8 cellular contexts compared by ENCODE assay signal in genomic region chr17:42337442-42337841, GRCh38. TPM values are rescaled to one million over a fixed set of nuclear protein-coding genes. Genes with fewer than 3 reads are reported as not detected.
DNase-seq lines count a peak whose midpoint lies in the region; ATAC-seq, FAIRE-seq and TF ChIP-seq lines count a peak whose summit lies in the region.

No MANE protein-coding gene starts in this region.

- TF ChIP-seq CTCF in GM12864 (IDR thresholded peaks at IDR 0.05; ENCODE audit: low read depth, low read length, missing control alignments) (no peak), kidney (IDR thresholded peaks at IDR 0.05; ENCODE audit: borderline replicate concordance, extremely low read depth, insufficient read depth) (no peak)

- no peak overlapping the region for H3K9ac ChIP-seq in kidney (ENCODE audit: low read length in 2 of 2)

- intact Hi-C loops in kidney (cut with DNase I), result no loop called here

- H3K9me3 ChIP-seq in kidney (ENCODE audit: control insufficient read depth in 1 of 2, low read length in 2 of 2), result no peaks in the 10 kb centered on the region

- DNase-seq in GM12864 (ENCODE audit: low read depth), result peak; percentile 83
- peak; percentile 71 for DNase-seq in activated T-helper 9 cell treated with anti-CD3 and anti-CD28 coated beads, Interleukin-2, amount 50 U/mL, for 16 hours (ENCODE audit: low read depth)
- DNase-seq in stimulated activated CD4-positive, alpha-beta T cell treated with anti-CD3 and anti-CD28 coated beads, Interleukin-15, amount 100 ng/mL, for 1 hour (ENCODE audit: low read depth in 1 of 2, low spot score in 1 of 2), result peak; percentile 43 to 52
- no peak for DNase-seq in NCI-H1417 treated with DMSO at 0.1 percent for 48 hours (lab: John Stamatoyannopoulos, UW)
- DNase-seq in kidney, result no peak
- DNase-seq in NCI-H2081 treated with DMSO at 0.1 percent for 48 hours (lab: John Stamatoyannopoulos, UW), result no peak

- peaks cover 44 to 70% of the 10 kb centered on the region in 2 donors for H3K36me3 ChIP-seq in kidney (ENCODE audit: control insufficient read depth in 1 of 2, insufficient read depth in 2 of 2, low read length in 2 of 2)

- H3K4me1 ChIP-seq in kidney (ENCODE audit: control insufficient read depth in 1 of 2, insufficient read depth in 1 of 2, low read depth in 1 of 2, low read length in 2 of 2), result no peaks in the 10 kb centered on the region

- peak; percentile 57 for ATAC-seq in HG03520 (IDR thresholded peaks at IDR 0.05; ENCODE audit: unreplicated experiment)
- ATAC-seq in HG03135 (IDR thresholded peaks at IDR 0.05; ENCODE audit: unreplicated experiment), result no peak

- H3K4me3 ChIP-seq in GM12864 (ENCODE audit: low read depth, low read length) (no peak overlapping the region), kidney (ENCODE audit: low read length in 2 of 2) (no peak overlapping the region)

- H3K27ac ChIP-seq in kidney (ENCODE audit: low read depth in 2 of 2, low read length in 2 of 2), result no peak overlapping the region

- no peak for FAIRE-seq in kidney (lab: Jason Lieb, UNC)

RNA-seq across cellular contexts. Expression of gene STAT5A, which starts 49.1 kb away (rescaled TPM):
- 47.9 TPM for total RNA-seq in kidney
- polyA plus RNA-seq in kidney (ENCODE audit: insufficient read depth, low read depth, low replicate concordance), result 11.5 TPM

RNA-seq across cellular contexts. Expression of gene STAT3, which starts 50.8 kb away (rescaled TPM):
- 327 TPM for total RNA-seq in kidney
- polyA plus RNA-seq in kidney (ENCODE audit: insufficient read depth, low read depth, low replicate concordance), result 55.6 TPM

Comparison
In these comparisons a context has a peak if more than half of its experiments do, and no peak if none do; other contexts are left out.
1. DNase-seq: peak in GM12864 (single experiment), activated T-helper 9 cell treated with anti-CD3 and anti-CD28 coated beads, Interleukin-2, amount 50 U/mL, for 16 hours (single experiment) and stimulated activated CD4-positive, alpha-beta T cell treated with anti-CD3 and anti-CD28 coated beads, Interleukin-15, amount 100 ng/mL, for 1 hour (2 of 2); none in NCI-H1417 treated with DMSO at 0.1 percent for 48 hours (single experiment), kidney (single experiment) and NCI-H2081 treated with DMSO at 0.1 percent for 48 hours (single experiment).